In the genomic region with DNA sequence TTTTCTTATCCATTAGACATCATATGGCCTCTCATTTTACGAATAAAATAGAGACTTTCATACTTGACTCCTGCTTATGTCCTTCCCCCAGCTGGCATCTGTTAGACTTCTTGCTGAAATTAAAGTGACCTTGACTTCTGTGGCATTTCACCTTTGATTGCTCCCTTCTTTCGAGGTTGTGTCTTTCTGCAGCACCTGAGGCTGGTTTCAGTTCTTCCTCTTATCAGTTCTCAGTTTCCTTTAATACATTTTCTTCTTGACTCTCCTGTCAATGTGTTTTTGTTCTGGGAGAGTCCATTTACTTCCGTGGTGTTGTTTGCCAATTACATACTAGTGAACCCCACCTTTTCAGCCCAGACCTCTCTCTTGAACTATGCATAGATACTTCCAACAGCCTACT, we compare ENCODE assay signal across 15 cellular contexts.
DNase-seq lines count a peak whose midpoint lies in the region; ATAC-seq, FAIRE-seq and TF ChIP-seq lines count a peak whose summit lies in the region.
"Had no signal": no experiment of that assay in that cellular context is flagged by ENCODE, and none has a peak within 500 bp of the region (broad histone marks: within the 10 kb centered on the region; RNA-seq: fewer than 3 reads in every experiment).

No MANE protein-coding gene starts in this region.

- peak; percentile 12 for DNase-seq in small intestine
- DNase-seq in HuH-7 (ENCODE audit: low spot score): no peak
- no peak for DNase-seq in NCI-H2107 (lab: John Stamatoyannopoulos, UW)
- no peak for DNase-seq in esophagus squamous epithelium (lab: John Stamatoyannopoulos, UW)
- DNase-seq: activated CD4-positive, alpha-beta T cell treated with anti-CD3 and anti-CD28 coated beads, Interleukin-2, amount 50 U/mL, for 48 hours; activated gamma-delta T cell; C1 segment of cervical spinal cord; HCEC 1CT; mammary epithelial cell; NCI-H1417; NCI-H510A treated with DMSO at 0.1 percent for 48 hours had no signal

- no peaks in the 10 kb centered on the region for H3K9me3 ChIP-seq in small intestine (ENCODE audit: control insufficient read depth, low read depth)
- peaks cover 0 to 13% (median 10%) of the 10 kb centered on the region in 3 donors for H3K9me3 ChIP-seq in esophagus squamous epithelium

- intact Hi-C loops in esophagus squamous epithelium (cut with DNase I): no loop called here

- TF ChIP-seq CTCF in esophagus squamous epithelium (IDR thresholded peaks at IDR 0.05): no peak

- H3K27ac ChIP-seq in small intestine (ENCODE audit: low read depth in 1 of 2, low read length in 1 of 2): no peak overlapping the region
- no peak overlapping the region for H3K27ac ChIP-seq in esophagus squamous epithelium
- H3K27ac ChIP-seq: RWPE1 had no signal

- 23 to 60% (median 38%) methylated on average over 3 of the region's 3 CpGs for WGBS in small intestine, 3 donors
- 74 to 79% methylated on average over 3 of the region's 3 CpGs for WGBS in esophagus squamous epithelium, 2 donors

- ATAC-seq in GM18867 (IDR thresholded peaks at IDR 0.05; ENCODE audit: unreplicated experiment) (peak; percentile 67), GM21528 (IDR thresholded peaks at IDR 0.05; ENCODE audit: low FRiP score, unreplicated experiment) (peak; percentile 80), HG03432 (IDR thresholded peaks at IDR 0.05; ENCODE audit: unreplicated experiment) (peak; percentile 80)

- H3K36me3 ChIP-seq in small intestine (ENCODE audit: control insufficient read depth in 2 of 2, insufficient read depth in 2 of 2, low read length in 2 of 2) (peaks cover 0 to 3% of the 10 kb centered on the region in 2 donors), esophagus squamous epithelium (peaks cover 0 to 27% (median 4%) of the 10 kb centered on the region in 3 donors)

- H3K4me1 ChIP-seq in small intestine (ENCODE audit: control insufficient read depth in 2 of 2, insufficient read depth in 1 of 2, low read depth in 1 of 2, low read length in 1 of 2): no peaks in the 10 kb centered on the region
- peaks cover 0 to 10% (median 0%) of the 10 kb centered on the region in 3 donors for H3K4me1 ChIP-seq in esophagus squamous epithelium

- no peak for FAIRE-seq in small intestine (lab: Jason Lieb, UNC)

- no peak overlapping the region for H3K4me3 ChIP-seq in small intestine (ENCODE audit: low read depth in 1 of 2, low read length in 2 of 2)
- no peak overlapping the region for H3K4me3 ChIP-seq in esophagus squamous epithelium

- TF ChIP-seq POLR2A in esophagus squamous epithelium (IDR thresholded peaks at IDR 0.05): no peak

- H3K27me3 ChIP-seq in small intestine (ENCODE audit: control insufficient read depth in 2 of 2, insufficient read depth in 2 of 2, low read length in 2 of 2) (no peaks in the 10 kb centered on the region), esophagus squamous epithelium (no peaks in the 10 kb centered on the region)
